In genomic region chr19:19514215-19514633, GRCh38 we compare ENCODE assay signal across 9 cellular contexts. TPM values are rescaled to one million over a fixed set of nuclear protein-coding genes. Genes with fewer than 3 reads are reported as not detected.
DNase-seq lines count a peak whose midpoint lies in the region; ATAC-seq and TF ChIP-seq lines count a peak whose summit lies in the region.
"Had no signal": no experiment of that assay in that cellular context is flagged by ENCODE, and none has a peak within 500 bp of the region (broad histone marks: within the 10 kb centered on the region; RNA-seq: fewer than 3 reads in every experiment).

No MANE protein-coding gene starts in this region.

- no peaks in the 10 kb centered on the region for H3K27me3 ChIP-seq in sigmoid colon
- H3K27me3 ChIP-seq: cardiac muscle cell had no signal

- no peak for TF ChIP-seq POLR2A in sigmoid colon (IDR thresholded peaks at IDR 0.05)

- no peaks in the 10 kb centered on the region for H3K9me3 ChIP-seq in sigmoid colon

- H3K36me3 ChIP-seq in sigmoid colon: peaks cover 0 to 7% (median 0%) of the 10 kb centered on the region in 4 donors
- H3K36me3 ChIP-seq: cardiac muscle cell had no signal

- peak in 1 of 4 donors; percentile 51 for TF ChIP-seq EP300 in sigmoid colon (IDR thresholded peaks at IDR 0.05)

- ATAC-seq in left colon (no peak), HG02763 (IDR thresholded peaks at IDR 0.05; ENCODE audit: unreplicated experiment) (no peak), GM18909 (IDR thresholded peaks at IDR 0.05; ENCODE audit: poor library complexity, unreplicated experiment) (no peak)

- peaks cover 0 to 42% (median 41%) of the 10 kb centered on the region in 4 donors for H3K4me1 ChIP-seq in sigmoid colon

- no peak for TF ChIP-seq CTCF in sigmoid colon (IDR thresholded peaks at IDR 0.05)

- intact Hi-C loops in left colon (cut with DNase I, micrococcal nuclease): no loop called here
- intact Hi-C loops in sigmoid colon (cut with DNase I): loop anchor here (10.0 kb wide), 1 partner anchor 319 kb away; the partner anchor contains the start of genes BORCS8 and RFXANK

- DNase-seq in GM03348 (ENCODE audit: low spot score) (peak; percentile 72), caudate nucleus (lab: John Stamatoyannopoulos, UW) (peak in 42 of 61 donors; percentile 6 to 79 (median 46)), left colon (peak; percentile 59 to 77), sigmoid colon (peak; percentile 95), NCI-H146 treated with DMSO at 0.1 percent for 48 hours (lab: John Stamatoyannopoulos, UW; ENCODE audit: unreplicated experiment) (no peak), DMS53 treated with DMSO at 0.1 percent for 48 hours (lab: John Stamatoyannopoulos, UW; ENCODE audit: unreplicated experiment) (no peak)

- WGBS in sigmoid colon, 2 donors: 33 to 80% methylated on average over 42 of the region's 42 CpGs

- peak overlapping the region; percentile 16 to 43 (median 36) for H3K4me3 ChIP-seq in sigmoid colon
- H3K4me3 ChIP-seq: cardiac muscle cell had no signal

- H3K27ac ChIP-seq in caudate nucleus (ENCODE audit: low read depth, low read length): no peak overlapping the region
- peak overlapping the region; percentile 20 to 90 (median 80) for H3K27ac ChIP-seq in sigmoid colon
- H3K27ac ChIP-seq: cardiac muscle cell had no signal

RNA-seq across cellular contexts. Expression of gene TSSK6, which starts 1.1 kb away (rescaled TPM):
- total RNA-seq in left colon: 1 to 10 TPM; 1.6 to 2.8 TPM
- 1 to 10 TPM; 1.2 to 3.3 (median 1.5) TPM for total RNA-seq in sigmoid colon
- 1 to 10 TPM; 1.2 to 3.0 (median 2.4) TPM for polyA plus RNA-seq in sigmoid colon

RNA-seq across cellular contexts. Expression of gene NDUFA13, which starts 1.8 kb away (rescaled TPM):
- 100 to 1,000 TPM; 430 to 489 TPM for total RNA-seq in left colon
- 100 to 1,000 TPM in 1 of 4 donors, 10 to 100 TPM in 3; 31.3 to 110 (median 55.4) TPM for total RNA-seq in sigmoid colon
- polyA plus RNA-seq in sigmoid colon: 100 to 1,000 TPM; 239 to 339 (median 283) TPM

RNA-seq across cellular contexts. Expression of gene YJEFN3, which starts 14.5 kb away (rescaled TPM):
- total RNA-seq in left colon: 1 to 10 TPM; 4.6 to 4.9 TPM
- 1 to 10 TPM in 3 of 4 donors, under 1 TPM in 1; 0.71 to 3.1 (median 1.9) TPM for total RNA-seq in sigmoid colon
- 10 to 100 TPM in 1 of 3 donors, not detected in 2; 14.4 TPM for polyA plus RNA-seq in sigmoid colon

RNA-seq across cellular contexts. Expression of gene CILP2, which starts 23.8 kb away (rescaled TPM):
- total RNA-seq in left colon: under 1 TPM; 0.09 to 0.11 TPM
- under 1 TPM in 1 of 4 donors, not detected in 3; 0.16 TPM for total RNA-seq in sigmoid colon
- under 1 TPM in 1 of 3 donors, not detected in 2; 0.29 TPM for polyA plus RNA-seq in sigmoid colon

Comparison
In these comparisons a context has a peak if more than half of its experiments do, and no peak if none do; other contexts are left out.
1. DNase-seq: peak in GM03348 (single experiment), caudate nucleus (42 of 61), left colon (2 of 2) and sigmoid colon (single experiment); none in NCI-H146 treated with DMSO at 0.1 percent for 48 hours (single experiment) and DMS53 treated with DMSO at 0.1 percent for 48 hours (single experiment).